In genomic region chr22:24445481-24446290, GRCh38 we compare ENCODE assay signal across 1 cellular context.
A peak's percentile ranks its signal among the peaks of the same experiment; 100 is the strongest.
TF ChIP-seq lines count a peak whose summit lies in the region.

No MANE protein-coding gene starts in this region.

TF ChIP-seq in HEK293, 187 proteins besides CTCF, POLR2A, EP300 and RAD21 (continued from another document):
- no peak for TF ChIP-seq ZNF518A (tag by site-specific recombination; conservative IDR thresholded peaks at IDR 0.05; ENCODE audit: low read depth)
- no peak for TF ChIP-seq ZNF24 (tag by site-specific recombination; IDR thresholded peaks at IDR 0.05)
- TF ChIP-seq ZNF16 (tag by site-specific recombination; IDR thresholded peaks at IDR 0.05; ENCODE audit: low read depth) = no peak
- TF ChIP-seq ZNF121 (tag by site-specific recombination; IDR thresholded peaks at IDR 0.05) = no peak
- TF ChIP-seq, protein P1, sequence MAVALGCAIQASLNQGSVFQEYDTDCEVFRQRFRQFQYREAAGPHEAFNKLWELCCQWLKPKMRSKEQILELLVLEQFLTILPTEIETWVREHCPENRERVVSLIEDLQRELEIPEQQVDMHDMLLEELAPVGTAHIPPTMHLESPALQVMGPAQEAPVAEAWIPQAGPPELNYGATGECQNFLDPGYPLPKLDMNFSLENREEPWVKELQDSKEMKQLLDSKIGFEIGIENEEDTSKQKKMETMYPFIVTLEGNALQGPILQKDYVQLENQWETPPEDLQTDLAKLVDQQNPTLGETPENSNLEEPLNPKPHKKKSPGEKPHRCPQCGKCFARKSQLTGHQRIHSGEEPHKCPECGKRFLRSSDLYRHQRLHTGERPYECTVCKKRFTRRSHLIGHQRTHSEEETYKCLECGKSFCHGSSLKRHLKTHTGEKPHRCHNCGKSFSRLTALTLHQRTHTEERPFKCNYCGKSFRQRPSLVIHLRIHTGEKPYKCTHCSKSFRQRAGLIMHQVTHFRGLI (tag by site-specific recombination; IDR thresholded peaks at IDR 0.05) = 0 out of 2 replicates have a peak, but pooled peaks have one; percentile 22
- TF ChIP-seq GFI1B (tag by site-specific recombination; IDR thresholded peaks at IDR 0.05) = no peak
- TF ChIP-seq ZNF341 (tag by site-specific recombination; IDR thresholded peaks at IDR 0.05; ENCODE audit: low read depth) = peak; percentile 38
- TF ChIP-seq ZEB2 (tag by site-specific recombination; IDR thresholded peaks at IDR 0.05) = no peak
- TF ChIP-seq ZNF521 (tag by site-specific recombination; IDR thresholded peaks at IDR 0.05) = no peak
- no peak for TF ChIP-seq ZBTB17 (tag by site-specific recombination; IDR thresholded peaks at IDR 0.05)
- TF ChIP-seq, protein P2, sequence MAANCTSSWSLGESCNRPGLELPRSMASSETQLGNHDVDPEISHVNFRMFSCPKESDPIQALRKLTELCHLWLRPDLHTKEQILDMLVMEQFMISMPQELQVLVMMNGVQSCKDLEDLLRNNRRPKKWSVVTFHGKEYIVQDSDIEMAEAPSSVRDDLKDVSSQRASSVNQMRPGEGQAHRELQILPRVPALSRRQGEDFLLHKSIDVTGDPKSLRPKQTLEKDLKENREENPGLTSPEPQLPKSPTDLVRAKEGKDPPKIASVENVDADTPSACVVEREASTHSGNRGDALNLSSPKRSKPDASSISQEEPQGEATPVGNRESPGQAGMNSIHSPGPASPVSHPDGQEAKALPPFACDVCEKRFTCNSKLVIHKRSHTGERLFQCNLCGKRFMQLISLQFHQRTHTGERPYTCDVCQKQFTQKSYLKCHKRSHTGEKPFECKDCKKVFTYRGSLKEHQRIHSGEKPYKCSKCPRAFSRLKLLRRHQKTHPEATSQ (tag by site-specific recombination; IDR thresholded peaks at IDR 0.05) = no peak
- peak; percentile 37; the same call in 1 of the 2 replicates for TF ChIP-seq ZNF398 (tag by site-specific recombination; IDR thresholded peaks at IDR 0.05)
- no peak for TF ChIP-seq BCL6B (tag by site-specific recombination; IDR thresholded peaks at IDR 0.05)
- 0 out of 2 replicates have a peak, but pooled peaks have one; percentile 18 for TF ChIP-seq SP7 (tag by site-specific recombination; IDR thresholded peaks at IDR 0.05)
- TF ChIP-seq ZNF362 (tag by site-specific recombination; IDR thresholded peaks at IDR 0.05) = no peak
- TF ChIP-seq ZNF146 (tag by site-specific recombination; IDR thresholded peaks at IDR 0.05) = no peak
